ENCODE assay signal across 1 cellular context in the genomic region with DNA sequence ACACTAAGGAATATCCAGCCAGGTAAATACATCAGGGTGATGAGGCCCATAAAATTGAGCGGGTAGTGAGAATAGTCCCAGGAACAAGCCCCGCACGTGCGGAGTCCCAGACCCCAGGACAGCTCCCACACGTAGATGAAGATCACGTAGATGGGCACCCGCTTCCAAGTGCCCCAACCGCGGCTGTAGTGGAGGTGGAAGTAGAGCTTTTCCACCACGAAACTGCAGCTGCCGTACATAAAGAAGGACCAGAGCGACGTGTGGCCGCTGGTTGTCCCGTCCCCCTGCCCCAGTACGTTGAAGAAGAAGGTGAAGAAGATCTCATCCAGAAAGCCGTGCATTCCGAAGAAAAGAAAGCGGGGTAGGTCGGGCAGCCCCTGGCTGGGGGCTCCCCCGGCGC.
A peak's percentile ranks its signal among the peaks of the same experiment; 100 is the strongest.
TF ChIP-seq lines count a peak whose summit lies in the region.

No MANE protein-coding gene starts in this region.

TF ChIP-seq in H1, 55 proteins besides CTCF, POLR2A, EP300 and RAD21:
- TF ChIP-seq KDM4A (IDR thresholded peaks at IDR 0.05; ENCODE audit: low read depth, low read length, severe bottlenecking), result no peak
- no peak for TF ChIP-seq GTF2F1 (IDR thresholded peaks at IDR 0.05; ENCODE audit: borderline replicate concordance, low read depth, low read length)
- TF ChIP-seq SIX5 (IDR thresholded peaks at IDR 0.05; ENCODE audit: low read depth, low read length), result no peak
- peak; percentile 42 for TF ChIP-seq ASH2L (IDR thresholded peaks at IDR 0.05; ENCODE audit: low read length)
- peak; percentile 51 for TF ChIP-seq RNF2 (IDR thresholded peaks at IDR 0.05; ENCODE audit: borderline replicate concordance, low read depth, low read length, missing control alignments, poor library complexity, severe bottlenecking)
- TF ChIP-seq SIRT6 (IDR thresholded peaks at IDR 0.05; ENCODE audit: low read length), result no peak
- TF ChIP-seq PHF8 (conservative IDR thresholded peaks at IDR 0.05; ENCODE audit: low read depth, low read length), result no peak
- TF ChIP-seq, protein P1, sequence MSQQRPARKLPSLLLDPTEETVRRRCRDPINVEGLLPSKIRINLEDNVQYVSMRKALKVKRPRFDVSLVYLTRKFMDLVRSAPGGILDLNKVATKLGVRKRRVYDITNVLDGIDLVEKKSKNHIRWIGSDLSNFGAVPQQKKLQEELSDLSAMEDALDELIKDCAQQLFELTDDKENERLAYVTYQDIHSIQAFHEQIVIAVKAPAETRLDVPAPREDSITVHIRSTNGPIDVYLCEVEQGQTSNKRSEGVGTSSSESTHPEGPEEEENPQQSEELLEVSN (IDR thresholded peaks at IDR 0.05), result peak; percentile 60; the same call in 1 of the 2 replicates
- peak; percentile 50 for TF ChIP-seq EZH2 (IDR thresholded peaks at IDR 0.05; ENCODE audit: low read depth, low read length, severe bottlenecking)
